ENCODE assay signal across 11 cellular contexts in genomic region chr1:18945401-18945849, GRCh38. TPM values are rescaled to one million over a fixed set of nuclear protein-coding genes. Genes with fewer than 3 reads are reported as not detected.
A peak's percentile ranks its signal among the peaks of the same experiment; 100 is the strongest.
DNase-seq lines count a peak whose midpoint lies in the region; ATAC-seq and TF ChIP-seq lines count a peak whose summit lies in the region.
"Had no signal": no experiment of that assay in that cellular context is flagged by ENCODE, and none has a peak within 500 bp of the region (broad histone marks: within the 10 kb centered on the region; RNA-seq: fewer than 3 reads in every experiment).

No MANE protein-coding gene starts in this region.

- H3K4me1 ChIP-seq in BLaER1 = peaks cover 83% of the 10 kb centered on the region
- H3K4me1 ChIP-seq in mucosa of descending colon (ENCODE audit: low read depth) = peaks cover 26% of the 10 kb centered on the region

- peaks cover 70% of the 10 kb centered on the region for H3K4me1 Mint-ChIP-seq in CD14-positive monocyte

- DNase-seq in NCI-H2171 (lab: John Stamatoyannopoulos, UW) (peak; percentile 75), mucosa of descending colon (peak in 2 of 3 donors; percentile 62 to 64), GM10248 (ENCODE audit: extremely low spot score) (no peak), SIG-M5 treated with dmso at 0.1 percent for 504 hours (lab: John Stamatoyannopoulos, UW; ENCODE audit: unreplicated experiment) (no peak), putamen (ENCODE audit: low spot score) (no peak), CD14-positive monocyte (ENCODE audit: low spot score) (no peak)
- DNase-seq: MG63 had no signal

- H3K36me3 ChIP-seq in BLaER1 (peaks cover 5% of the 10 kb centered on the region; the same call in 1 of the 2 replicates), mucosa of descending colon (ENCODE audit: low read depth) (no peaks in the 10 kb centered on the region)
- H3K36me3 ChIP-seq: HAP-1, MG63 had no signal

- H3K27ac ChIP-seq in BLaER1 = peak overlapping the region; percentile 57
- peak overlapping the region; percentile 90 for H3K27ac ChIP-seq in cingulate gyrus (ENCODE audit: low read depth, low read length)
- H3K27ac ChIP-seq: psoas muscle had no signal

- H3K9ac ChIP-seq in BLaER1 = no peak overlapping the region

- TF ChIP-seq CTCF in mucosa of descending colon (IDR thresholded peaks at IDR 0.05) (no peak), GM10248 (IDR thresholded peaks at IDR 0.05; ENCODE audit: control extremely low read depth, extremely low read depth, low read depth, missing control alignments) (no peak), CD14-positive monocyte (IDR thresholded peaks at IDR 0.05) (no peak)

- H3K27me3 ChIP-seq in BLaER1 = no peaks in the 10 kb centered on the region
- H3K27me3 ChIP-seq: MG63 had no signal

- peak overlapping the region in 1 of 7 donors; percentile 81 for H3K27ac Mint-ChIP-seq in CD14-positive monocyte

- H3K27me3 Mint-ChIP-seq in CD14-positive monocyte (ENCODE audit: low read depth in 3 of 3) = peaks cover 2 to 7% (median 4%) of the 10 kb centered on the region in 3 donors

- H3K9me3 ChIP-seq in BLaER1 (no peaks in the 10 kb centered on the region), mucosa of descending colon (no peaks in the 10 kb centered on the region)
- H3K9me3 ChIP-seq: HAP-1, MG63, psoas muscle had no signal

- no peak overlapping the region for H3K4me3 ChIP-seq in BLaER1
- H3K4me3 ChIP-seq in mucosa of descending colon = no peak overlapping the region
- H3K4me3 ChIP-seq: HAP-1, MG63, psoas muscle had no signal

- peak; percentile 27 for ATAC-seq in mucosa of descending colon

- CTCF ChIA-PET in GM10248 (lab: Yijun Ruan, JAX) = interaction anchor here (0.9 to 4.4 kb wide), 6 partner anchors 10 to 61 kb away, joined by 3 to 13 read pairs (median 6); no protein-coding TSS in a partner anchor

- H4K20me1 ChIP-seq in BLaER1 = peaks cover 62% of the 10 kb centered on the region

- peaks cover 8 to 10% of the 10 kb centered on the region in 2 donors for H3K36me3 Mint-ChIP-seq in CD14-positive monocyte

- no peaks in the 10 kb centered on the region for H3K9me3 Mint-ChIP-seq in CD14-positive monocyte

- intact Hi-C loops in mucosa of descending colon (cut with DNase I, micrococcal nuclease) = no loop called here
- intact Hi-C loops in CD14-positive monocyte (cut with micrococcal nuclease) = no loop called here

- POLR2A ChIA-PET in GM10248 (lab: Yijun Ruan, JAX) = interaction anchor here (0.6 to 1.3 kb wide), 2 partner anchors 18 to 382 kb away, joined by 3 read pairs; no protein-coding TSS in a partner anchor

- peak overlapping the region; percentile 33 for H3K4me2 ChIP-seq in BLaER1

- no peak overlapping the region for H3K4me3 Mint-ChIP-seq in CD14-positive monocyte

RNA-seq across cellular contexts. Expression of gene IFFO2, which starts 11.1 kb away (rescaled TPM):
- 10 to 100 TPM; 13.1 to 19.0 (median 15.5) TPM for total RNA-seq in mucosa of descending colon
- polyA plus RNA-seq in CD14-positive monocyte = under 1 TPM; 0.78 to 0.94 TPM

RNA-seq across cellular contexts. Expression of gene ALDH4A1, which starts 43.1 kb away (rescaled TPM):
- 1 to 10 TPM; 2.7 to 7.7 (median 5.6) TPM for total RNA-seq in mucosa of descending colon
- 1 to 10 TPM; 4.8 to 7.8 TPM for polyA plus RNA-seq in CD14-positive monocyte

Comparison
In these comparisons a context has a peak if more than half of its experiments do, and no peak if none do; other contexts are left out.
1. DNase-seq: peak in NCI-H2171 (single experiment) and mucosa of descending colon (2 of 3); none in GM10248 (single experiment), SIG-M5 treated with dmso at 0.1 percent for 504 hours (single experiment), putamen (single experiment) and CD14-positive monocyte (single experiment).